12 cellular contexts compared by ENCODE assay signal in the genomic region with DNA sequence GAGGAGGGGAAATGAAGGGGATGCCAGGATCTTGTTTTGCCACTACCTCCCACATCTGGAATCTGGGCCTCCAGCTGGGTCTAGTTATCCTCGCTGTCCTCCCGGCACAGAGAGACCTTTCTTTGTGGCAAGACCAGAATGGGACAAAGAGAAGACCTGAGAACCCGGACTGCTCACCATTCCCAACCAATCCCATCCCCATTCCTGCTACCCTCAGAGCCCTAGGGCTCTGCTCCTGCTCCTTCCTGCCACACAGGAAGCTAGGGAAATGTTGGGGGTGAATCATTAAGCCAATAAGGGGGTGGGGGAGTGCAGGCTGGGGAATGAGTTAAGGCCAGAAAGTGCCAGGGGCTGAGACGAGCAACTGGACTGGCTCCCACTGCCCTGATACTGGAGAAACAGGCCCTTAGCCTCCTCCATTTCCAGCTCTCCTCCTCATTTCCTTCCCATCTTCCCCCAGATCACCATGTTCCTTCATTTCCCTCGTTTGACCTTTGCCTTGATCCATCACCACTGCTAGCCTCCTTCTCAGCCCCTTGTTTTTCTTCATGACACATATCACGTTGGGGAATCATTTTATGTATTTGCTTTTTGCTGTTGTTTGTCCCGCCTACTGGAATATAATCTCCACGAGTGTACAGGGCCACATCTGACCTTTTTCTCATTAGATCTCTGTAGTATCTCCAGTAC. TPM values are rescaled to one million over a fixed set of nuclear protein-coding genes. Genes with fewer than 3 reads are reported as not detected.
DNase-seq lines count a peak whose midpoint lies in the region; ATAC-seq and TF ChIP-seq lines count a peak whose summit lies in the region.
"Had no signal": no experiment of that assay in that cellular context is flagged by ENCODE, and none has a peak within 500 bp of the region (broad histone marks: within the 10 kb centered on the region; RNA-seq: fewer than 3 reads in every experiment).

No MANE protein-coding gene starts in this region.

- TF ChIP-seq POLR2A in uterus (IDR thresholded peaks at IDR 0.05): no peak

- no peak for DNase-seq in left ventricle myocardium inferior
- DNase-seq in right atrium auricular region (ENCODE audit: low spot score): no peak
- DNase-seq in coronary artery (ENCODE audit: low spot score): no peak
- DNase-seq in uterus: no peak
- no peak for DNase-seq in left lobe of liver (ENCODE audit: low spot score)
- DNase-seq: activated CD4-positive, alpha-beta T cell treated with anti-CD3 and anti-CD28 coated beads for 48 hours; NCI-H2171; Right ventricle myocardium superior had no signal

- H3K4me1 ChIP-seq in left ventricle myocardium inferior (peaks cover 59% of the 10 kb centered on the region), right atrium auricular region (peaks cover 0 to 51% of the 10 kb centered on the region in 2 donors), mucosa of stomach (ENCODE audit: control insufficient read depth, insufficient read depth, low read length) (peaks cover 75% of the 10 kb centered on the region), uterus (peaks cover 0 to 6% of the 10 kb centered on the region in 2 donors)

- no peaks in the 10 kb centered on the region for H3K9me3 ChIP-seq in left ventricle myocardium inferior (replicated peaks)
- H3K9me3 ChIP-seq in right atrium auricular region: no peaks in the 10 kb centered on the region
- H3K9me3 ChIP-seq in mucosa of stomach (ENCODE audit: control insufficient read depth, low read length): no peaks in the 10 kb centered on the region
- no peaks in the 10 kb centered on the region for H3K9me3 ChIP-seq in uterus

- no peaks in the 10 kb centered on the region for H3K27me3 Mint-ChIP-seq in stimulated activated memory B cell treated with anti-CD40 and anti-IgM and Interleukin-4, amounts not matched to agents 10 μg/mL and 1 μg/mL and 100 μg/mL, for 72 hours

- peak overlapping the region; percentile 63 for H3K9ac ChIP-seq in mucosa of stomach (ENCODE audit: low read length)

- H3K9me3 Mint-ChIP-seq in stimulated activated memory B cell treated with anti-CD40 and anti-IgM and Interleukin-4, amounts not matched to agents 10 μg/mL and 1 μg/mL and 100 μg/mL, for 72 hours: no peaks in the 10 kb centered on the region
- H3K9me3 Mint-ChIP-seq: activated naive CD4-positive, alpha-beta T cell treated with anti-CD3 and anti-CD28 coated beads, Interleukin-2, amount 50 U/mL, for 72 hours had no signal

- no peaks in the 10 kb centered on the region for H3K36me3 ChIP-seq in left ventricle myocardium inferior
- no peaks in the 10 kb centered on the region for H3K36me3 ChIP-seq in right atrium auricular region
- H3K36me3 ChIP-seq in mucosa of stomach (ENCODE audit: control insufficient read depth, insufficient read depth, low read length): no peaks in the 10 kb centered on the region
- H3K36me3 ChIP-seq in uterus: no peaks in the 10 kb centered on the region

- peaks cover 16% of the 10 kb centered on the region for H3K4me1 Mint-ChIP-seq in stimulated activated memory B cell treated with anti-CD40 and anti-IgM and Interleukin-4, amounts not matched to agents 10 μg/mL and 1 μg/mL and 100 μg/mL, for 72 hours

- H3K4me3 ChIP-seq in left ventricle myocardium inferior (no peak overlapping the region), right atrium auricular region (no peak overlapping the region), coronary artery (no peak overlapping the region), mucosa of stomach (ENCODE audit: low read length) (peak overlapping the region; percentile 18), uterus (no peak overlapping the region)

- TF ChIP-seq CTCF in left ventricle myocardium inferior (IDR thresholded peaks at IDR 0.05; ENCODE audit: borderline replicate concordance) (no peak), right atrium auricular region (IDR thresholded peaks at IDR 0.05) (no peak), coronary artery (IDR thresholded peaks at IDR 0.05) (no peak), uterus (IDR thresholded peaks at IDR 0.05) (no peak)

- intact Hi-C loops in left ventricle myocardium inferior (cut with micrococcal nuclease) (loop anchor here (10.0 kb wide), 2 partner anchors 76 to 136 kb away; partner anchors contain the start of gene DDR1), uterus (cut with DNase I; ENCODE audit: low total_unique reads) (no loop called here)

- H3K27me3 ChIP-seq in left ventricle myocardium inferior (ENCODE audit: low read depth) (no peaks in the 10 kb centered on the region), right atrium auricular region (no peaks in the 10 kb centered on the region), mucosa of stomach (ENCODE audit: control insufficient read depth, insufficient read depth, low read length) (no peaks in the 10 kb centered on the region), uterus (no peaks in the 10 kb centered on the region)

- H3K27ac ChIP-seq in left ventricle myocardium inferior (replicated peaks): peak overlapping the region; percentile 31
- no peak overlapping the region for H3K27ac ChIP-seq in right atrium auricular region
- H3K27ac ChIP-seq in coronary artery: peak overlapping the region; percentile 0 to 2
- H3K27ac ChIP-seq in uterus: peak overlapping the region; percentile 60 to 80

- no peak overlapping the region for H3K4me3 Mint-ChIP-seq in stimulated activated memory B cell treated with anti-CD40 and anti-IgM and Interleukin-4, amounts not matched to agents 10 μg/mL and 1 μg/mL and 100 μg/mL, for 72 hours

- ATAC-seq in stimulated activated memory B cell treated with anti-CD40 and anti-IgM and Interleukin-4, amounts not matched to agents 10 μg/mL and 1 μg/mL and 100 μg/mL, for 72 hours: no peak
- no peak for ATAC-seq in left lobe of liver
- no peak for ATAC-seq in GM21515 (IDR thresholded peaks at IDR 0.05; ENCODE audit: unreplicated experiment)

- H3K36me3 Mint-ChIP-seq in stimulated activated memory B cell treated with anti-CD40 and anti-IgM and Interleukin-4, amounts not matched to agents 10 μg/mL and 1 μg/mL and 100 μg/mL, for 72 hours: no peaks in the 10 kb centered on the region

- no peak overlapping the region for H3K27ac Mint-ChIP-seq in stimulated activated memory B cell treated with anti-CD40 and anti-IgM and Interleukin-4, amounts not matched to agents 10 μg/mL and 1 μg/mL and 100 μg/mL, for 72 hours

RNA-seq across cellular contexts. Expression of gene IER3, which starts 4.6 kb away (rescaled TPM):
- total RNA-seq in left ventricle myocardium inferior (41.4 TPM), right atrium auricular region (100 to 1,000 TPM in 1 of 2 donors, 10 to 100 TPM in 1; 43.6 to 144 TPM), uterus (10 to 100 TPM in 2 of 4 donors, 1 to 10 TPM in 1, under 1 TPM in 1; 0.88 to 23.8 (median 10.4) TPM), left lobe of liver (5.8 TPM)

RNA-seq across cellular contexts. Expression of gene FLOT1, which starts 6.5 kb away (rescaled TPM):
- total RNA-seq in left ventricle myocardium inferior (223 TPM), right atrium auricular region (100 to 1,000 TPM; 157 to 167 TPM), uterus (100 to 1,000 TPM in 1 of 4 donors, 10 to 100 TPM in 3; 47.1 to 155 (median 64.6) TPM), left lobe of liver (45.9 TPM)

RNA-seq across cellular contexts. Expression of gene TUBB, which starts 28.8 kb away (rescaled TPM):
- total RNA-seq in left ventricle myocardium inferior (187 TPM), right atrium auricular region (100 to 1,000 TPM; 121 to 236 TPM), uterus (100 to 1,000 TPM; 130 to 426 (median 290) TPM), left lobe of liver (219 TPM)

RNA-seq across cellular contexts. Expression of gene MDC1, which starts 31.9 kb away (rescaled TPM):
- 14.1 TPM for total RNA-seq in left ventricle myocardium inferior
- 10 to 100 TPM in 1 of 2 donors, 1 to 10 TPM in 1; 6.7 to 12.3 TPM for total RNA-seq in right atrium auricular region
- total RNA-seq in uterus: 10 to 100 TPM in 2 of 4 donors, 1 to 10 TPM in 2; 3.1 to 61.9 (median 10.2) TPM
- 13.7 TPM for total RNA-seq in left lobe of liver

RNA-seq across cellular contexts. Expression of gene NRM, which starts 58.2 kb away (rescaled TPM):
- total RNA-seq in left ventricle myocardium inferior (3.7 TPM), right atrium auricular region (1 to 10 TPM; 2.2 to 4.2 TPM), uterus (10 to 100 TPM in 1 of 4 donors, 1 to 10 TPM in 2, under 1 TPM in 1; 0.59 to 29.3 (median 5.4) TPM), left lobe of liver (1.8 TPM)

Comparison
In these comparisons a context has a peak if more than half of its experiments do, and no peak if none do; other contexts are left out.
1. H3K27ac ChIP-seq: peak in left ventricle myocardium inferior (single experiment), coronary artery (2 of 2) and uterus (2 of 2); none in right atrium auricular region (0 of 2).